1 cellular context compared by ENCODE assay signal in the genomic region with DNA sequence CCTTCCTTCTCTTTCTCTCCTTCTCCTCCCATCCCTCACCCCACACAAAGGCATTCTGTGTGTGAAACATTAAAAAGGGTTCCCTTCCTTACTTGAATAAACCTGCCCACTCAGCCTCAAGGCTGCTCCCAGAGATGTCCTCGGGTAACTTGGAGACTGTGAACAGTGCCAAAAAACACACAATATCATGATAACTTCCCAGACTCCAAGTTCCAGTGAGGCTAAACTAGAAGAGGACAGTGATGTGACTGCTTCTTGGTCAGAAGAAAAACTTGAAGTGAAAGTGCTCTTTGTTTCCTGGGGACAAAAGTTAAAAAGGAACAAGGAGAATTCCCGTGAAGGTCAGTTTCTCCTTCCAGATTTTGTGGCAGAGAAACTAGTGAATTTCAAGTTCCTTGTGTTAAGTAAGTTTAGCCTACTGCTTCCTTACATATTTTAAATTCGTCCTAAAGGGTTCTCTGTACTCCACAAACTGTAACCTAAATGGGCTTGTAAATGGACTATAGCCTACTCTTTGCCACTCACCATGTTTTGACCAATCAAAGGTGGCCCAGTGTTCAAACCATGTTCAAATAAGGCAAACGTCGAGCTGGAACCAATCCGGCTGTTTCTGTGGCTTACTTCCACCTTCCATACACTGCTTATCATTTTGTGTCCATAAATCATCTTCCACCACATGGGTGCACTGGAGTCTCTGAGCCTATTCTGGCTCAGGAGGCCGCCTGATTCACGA.
TF ChIP-seq lines count a peak whose summit lies in the region.

No MANE protein-coding gene starts in this region.

TF ChIP-seq in K562, 482 proteins besides CTCF, POLR2A, EP300 and RAD21 (continued from another document and continues in another):
- no peak for TF ChIP-seq ZNF280A (IDR thresholded peaks at IDR 0.05; ENCODE audit: low read depth, partially characterized antibody)
- no peak for TF ChIP-seq PTRF (tag; IDR thresholded peaks at IDR 0.05)
- no peak for TF ChIP-seq RBM22 (IDR thresholded peaks at IDR 0.05; ENCODE audit: low read depth, low read length, poor library complexity, severe bottlenecking)
- no peak for TF ChIP-seq GTF2F1 (IDR thresholded peaks at IDR 0.05; ENCODE audit: low read depth, low read length)
- no peak for TF ChIP-seq MCM3 (IDR thresholded peaks at IDR 0.05)
- TF ChIP-seq, protein P1, sequence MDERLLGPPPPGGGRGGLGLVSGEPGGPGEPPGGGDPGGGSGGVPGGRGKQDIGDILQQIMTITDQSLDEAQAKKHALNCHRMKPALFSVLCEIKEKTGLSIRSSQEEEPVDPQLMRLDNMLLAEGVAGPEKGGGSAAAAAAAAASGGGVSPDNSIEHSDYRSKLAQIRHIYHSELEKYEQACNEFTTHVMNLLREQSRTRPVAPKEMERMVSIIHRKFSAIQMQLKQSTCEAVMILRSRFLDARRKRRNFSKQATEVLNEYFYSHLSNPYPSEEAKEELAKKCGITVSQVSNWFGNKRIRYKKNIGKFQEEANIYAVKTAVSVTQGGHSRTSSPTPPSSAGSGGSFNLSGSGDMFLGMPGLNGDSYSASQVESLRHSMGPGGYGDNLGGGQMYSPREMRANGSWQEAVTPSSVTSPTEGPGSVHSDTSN (CRISPR knock-in tag; IDR thresholded peaks at IDR 0.05; ENCODE audit: low read depth), result peak; percentile 49
- TF ChIP-seq, protein P1 (tag; conservative IDR thresholded peaks at IDR 0.05; ENCODE audit: low read depth), result peak; percentile 96
- no peak for TF ChIP-seq SIN3B (IDR thresholded peaks at IDR 0.05; ENCODE audit: low read depth)
- no peak for TF ChIP-seq HES1 (IDR thresholded peaks at IDR 0.05; ENCODE audit: low read depth)
- no peak for TF ChIP-seq SPI1 (IDR thresholded peaks at IDR 0.05; ENCODE audit: borderline replicate concordance, low read depth, low read length)
- no peak for TF ChIP-seq ZKSCAN8 (CRISPR knock-in tag; IDR thresholded peaks at IDR 0.05)
- TF ChIP-seq KLF13 (tag; IDR thresholded peaks at IDR 0.05; ENCODE audit: borderline replicate concordance, low read depth), result no peak
- TF ChIP-seq HNRNPH1 (optimal IDR thresholded peaks at IDR 0.05; ENCODE audit: low read depth, low read length), result no peak
- TF ChIP-seq ZNF354B (CRISPR knock-in tag; IDR thresholded peaks at IDR 0.05), result no peak
- no peak for TF ChIP-seq PRPF4 (IDR thresholded peaks at IDR 0.05; ENCODE audit: insufficient read depth, low read depth, low read length, poor library complexity, severe bottlenecking)
- no peak for TF ChIP-seq ZKSCAN1 (IDR thresholded peaks at IDR 0.05; ENCODE audit: low read depth, low read length)
- TF ChIP-seq ZNF707 (CRISPR knock-in tag; conservative IDR thresholded peaks at IDR 0.05), result no peak
- no peak for TF ChIP-seq NFXL1 (CRISPR knock-in tag; IDR thresholded peaks at IDR 0.05)
- no peak for TF ChIP-seq ZNF778 (CRISPR knock-in tag; IDR thresholded peaks at IDR 0.05)
- TF ChIP-seq ZBTB34 (CRISPR knock-in tag; IDR thresholded peaks at IDR 0.05), result no peak
- peak; percentile 98 for TF ChIP-seq FOXM1 (IDR thresholded peaks at IDR 0.05; ENCODE audit: low read depth)
- TF ChIP-seq FOXM1 (CRISPR knock-in tag; IDR thresholded peaks at IDR 0.05; ENCODE audit: low read depth), result 0 out of 2 replicates have a peak, but pooled peaks have one; percentile 90
- TF ChIP-seq RFX5 (IDR thresholded peaks at IDR 0.05; ENCODE audit: low read depth, low read length), result no peak
- no peak for TF ChIP-seq RNF219 (CRISPR knock-in tag; IDR thresholded peaks at IDR 0.05)
- TF ChIP-seq, protein P2, sequence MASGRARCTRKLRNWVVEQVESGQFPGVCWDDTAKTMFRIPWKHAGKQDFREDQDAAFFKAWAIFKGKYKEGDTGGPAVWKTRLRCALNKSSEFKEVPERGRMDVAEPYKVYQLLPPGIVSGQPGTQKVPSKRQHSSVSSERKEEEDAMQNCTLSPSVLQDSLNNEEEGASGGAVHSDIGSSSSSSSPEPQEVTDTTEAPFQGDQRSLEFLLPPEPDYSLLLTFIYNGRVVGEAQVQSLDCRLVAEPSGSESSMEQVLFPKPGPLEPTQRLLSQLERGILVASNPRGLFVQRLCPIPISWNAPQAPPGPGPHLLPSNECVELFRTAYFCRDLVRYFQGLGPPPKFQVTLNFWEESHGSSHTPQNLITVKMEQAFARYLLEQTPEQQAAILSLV (tag; IDR thresholded peaks at IDR 0.05), result no peak
- 0 out of 2 replicates have a peak, but pooled peaks have one; percentile 19 for TF ChIP-seq TEAD4 (IDR thresholded peaks at IDR 0.05; ENCODE audit: low read length)
- no peak for TF ChIP-seq TEAD4 (CRISPR knock-in tag; IDR thresholded peaks at IDR 0.05; ENCODE audit: borderline replicate concordance)
- TF ChIP-seq, protein P3, sequence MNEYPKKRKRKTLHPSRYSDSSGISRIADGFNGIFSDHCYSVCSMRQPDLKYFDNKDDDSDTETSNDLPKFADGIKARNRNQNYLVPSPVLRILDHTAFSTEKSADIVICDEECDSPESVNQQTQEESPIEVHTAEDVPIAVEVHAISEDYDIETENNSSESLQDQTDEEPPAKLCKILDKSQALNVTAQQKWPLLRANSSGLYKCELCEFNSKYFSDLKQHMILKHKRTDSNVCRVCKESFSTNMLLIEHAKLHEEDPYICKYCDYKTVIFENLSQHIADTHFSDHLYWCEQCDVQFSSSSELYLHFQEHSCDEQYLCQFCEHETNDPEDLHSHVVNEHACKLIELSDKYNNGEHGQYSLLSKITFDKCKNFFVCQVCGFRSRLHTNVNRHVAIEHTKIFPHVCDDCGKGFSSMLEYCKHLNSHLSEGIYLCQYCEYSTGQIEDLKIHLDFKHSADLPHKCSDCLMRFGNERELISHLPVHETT (CRISPR knock-in tag; conservative IDR thresholded peaks at IDR 0.05 in 1 of 2, IDR thresholded peaks at IDR 0.05 in 1 of 2), result peak in 1 of 2 experiments; percentile 55; a peak in 1 of 4 replicates
- TF ChIP-seq ZBTB11 (CRISPR knock-in tag; IDR thresholded peaks at IDR 0.05), result peak in 1 of 3 experiments; percentile 61; a peak in 2 of 6 replicates
- peak; percentile 84 for TF ChIP-seq L3MBTL2 (IDR thresholded peaks at IDR 0.05)
- no peak for TF ChIP-seq KLF16 (IDR thresholded peaks at IDR 0.05)
- TF ChIP-seq DNMT1 (IDR thresholded peaks at IDR 0.05), result no peak
- TF ChIP-seq ZKSCAN3 (CRISPR knock-in tag; IDR thresholded peaks at IDR 0.05), result no peak
- TF ChIP-seq, protein P4, sequence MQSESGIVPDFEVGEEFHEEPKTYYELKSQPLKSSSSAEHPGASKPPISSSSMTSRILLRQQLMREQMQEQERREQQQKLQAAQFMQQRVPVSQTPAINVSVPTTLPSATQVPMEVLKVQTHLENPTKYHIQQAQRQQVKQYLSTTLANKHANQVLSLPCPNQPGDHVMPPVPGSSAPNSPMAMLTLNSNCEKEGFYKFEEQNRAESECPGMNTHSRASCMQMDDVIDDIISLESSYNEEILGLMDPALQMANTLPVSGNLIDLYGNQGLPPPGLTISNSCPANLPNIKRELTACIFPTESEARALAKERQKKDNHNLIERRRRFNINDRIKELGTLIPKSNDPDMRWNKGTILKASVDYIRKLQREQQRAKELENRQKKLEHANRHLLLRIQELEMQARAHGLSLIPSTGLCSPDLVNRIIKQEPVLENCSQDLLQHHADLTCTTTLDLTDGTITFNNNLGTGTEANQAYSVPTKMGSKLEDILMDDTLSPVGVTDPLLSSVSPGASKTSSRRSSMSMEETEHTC (IDR thresholded peaks at IDR 0.05), result no peak
- no peak for TF ChIP-seq ESRRB (CRISPR knock-in tag; IDR thresholded peaks at IDR 0.05; ENCODE audit: borderline replicate concordance)
- no peak for TF ChIP-seq SMAD3 (CRISPR knock-in tag; conservative IDR thresholded peaks at IDR 0.05)
- no peak for TF ChIP-seq IRF1 (CRISPR knock-in tag; IDR thresholded peaks at IDR 0.05; ENCODE audit: borderline replicate concordance)
- no peak for TF ChIP-seq PCBP2 (IDR thresholded peaks at IDR 0.05; ENCODE audit: low read depth, low read length, poor library complexity, severe bottlenecking)
- TF ChIP-seq MYC (IDR thresholded peaks at IDR 0.05; ENCODE audit: low read depth, low read length), result peak; percentile 76
- no peak for TF ChIP-seq MYC (CRISPR knock-in tag; IDR thresholded peaks at IDR 0.05; ENCODE audit: borderline replicate concordance, low read depth)
- TF ChIP-seq JUNB (CRISPR knock-in tag; conservative IDR thresholded peaks at IDR 0.05), result no peak
- TF ChIP-seq BRD4 (IDR thresholded peaks at IDR 0.05), result no peak
- peak; percentile 85 for TF ChIP-seq POLR2H (tag; IDR thresholded peaks at IDR 0.05; ENCODE audit: low read depth)
- TF ChIP-seq FOXK2 (conservative IDR thresholded peaks at IDR 0.05 in 1 of 2, IDR thresholded peaks at IDR 0.05 in 1 of 2; ENCODE audit: low read depth in 2 of 2), result no peak
- 0 out of 4 replicates have a peak, but pooled peaks of 1 of the 2 experiments have one; percentile 15 for TF ChIP-seq NRF1 (conservative IDR thresholded peaks at IDR 0.05 in 1 of 2, IDR thresholded peaks at IDR 0.05 in 1 of 2)
- no peak for TF ChIP-seq PHB2 (IDR thresholded peaks at IDR 0.05; ENCODE audit: low read depth)
- no peak for TF ChIP-seq ATF1 (CRISPR knock-in tag; IDR thresholded peaks at IDR 0.05)
- peak; percentile 43 for TF ChIP-seq ATF1 (tag; IDR thresholded peaks at IDR 0.05)
